ENCODE assay signal across 10 cellular contexts in genomic region chr2:111662771-111663470, GRCh38.
A peak's percentile ranks its signal among the peaks of the same experiment; 100 is the strongest.
DNase-seq lines count a peak whose midpoint lies in the region; ATAC-seq and TF ChIP-seq lines count a peak whose summit lies in the region.
"Had no signal": no experiment of that assay in that cellular context is flagged by ENCODE, and none has a peak within 500 bp of the region (broad histone marks: within the 10 kb centered on the region; RNA-seq: fewer than 3 reads in every experiment).

No MANE protein-coding gene starts in this region.

- peak; percentile 79 for ATAC-seq in HG03095 (IDR thresholded peaks at IDR 0.05; ENCODE audit: unreplicated experiment)
- ATAC-seq: left lung had no signal

- no peak for TF ChIP-seq CTCF in astrocyte of the spinal cord (IDR thresholded peaks at IDR 0.05; ENCODE audit: low read depth, low read length)

- in situ Hi-C loops in astrocyte of the spinal cord (cut with HindIII; ENCODE audit: low sequenced_read_pairs), result no loop called here

- DNase-seq in activated T-cell treated with anti-CD3 and anti-CD28 coated beads for 48 hours (ENCODE audit: low read depth), result peak; percentile 43
- no peak for DNase-seq in activated T-cell treated with anti-CD3 and anti-CD28 coated beads, Interleukin-2, amount 50 U/mL, for 1 hour
- DNase-seq in astrocyte of the spinal cord (ENCODE audit: low read depth, low spot score), result peak; percentile 54
- DNase-seq in stimulated activated CD8-positive, alpha-beta memory T cell treated with anti-CD3 and anti-CD28 coated beads, Interleukin-7, amount 100 ng/mL, for 48 hours (ENCODE audit: extremely low read depth in 1 of 2, low read depth in 1 of 2), result peak; percentile 20 to 54
- DNase-seq in NCI-H2171 (lab: John Stamatoyannopoulos, UW), result no peak
- DNase-seq in nucleus accumbens (lab: John Stamatoyannopoulos, UW), result no peak
- no peak for DNase-seq in 8988T
- DNase-seq: AML-193, left lung had no signal

- no peak overlapping the region for H3K4me3 ChIP-seq in astrocyte of the spinal cord (ENCODE audit: low read depth, low read length)
- H3K4me3 ChIP-seq: left lung had no signal

Comparison
In these comparisons a context has a peak if more than half of its experiments do, and no peak if none do; other contexts are left out.
1. DNase-seq: peak in activated T-cell treated with anti-CD3 and anti-CD28 coated beads for 48 hours (single experiment), astrocyte of the spinal cord (single experiment) and stimulated activated CD8-positive, alpha-beta memory T cell treated with anti-CD3 and anti-CD28 coated beads, Interleukin-7, amount 100 ng/mL, for 48 hours (2 of 2); none in activated T-cell treated with anti-CD3 and anti-CD28 coated beads, Interleukin-2, amount 50 U/mL, for 1 hour (single experiment), NCI-H2171 (single experiment), nucleus accumbens (0 of 56) and 8988T (single experiment).